17 cellular contexts compared by ENCODE assay signal in genomic region chr10:110553905-110554304, GRCh38. TPM values are rescaled to one million over a fixed set of nuclear protein-coding genes. Genes with fewer than 3 reads are reported as not detected.
DNase-seq lines count a peak whose midpoint lies in the region; ATAC-seq and TF ChIP-seq lines count a peak whose summit lies in the region.
"Had no signal": no experiment of that assay in that cellular context is flagged by ENCODE, and none has a peak within 500 bp of the region (broad histone marks: within the 10 kb centered on the region; RNA-seq: fewer than 3 reads in every experiment).

No MANE protein-coding gene starts in this region.

- no peak overlapping the region for H3K14ac ChIP-seq in neuronal stem cell (ENCODE audit: low read length)

- no peak overlapping the region for H3K4ac ChIP-seq in neuronal stem cell (ENCODE audit: low read length)

- no peak overlapping the region for H4K8ac ChIP-seq in neuronal stem cell (ENCODE audit: low read depth, low read length)

- peak; percentile 78 for ATAC-seq in WTC11

- H2BK5ac ChIP-seq in neuronal stem cell (ENCODE audit: low read length) = no peak overlapping the region

- no peak overlapping the region for H3K4me3 ChIP-seq in H7 (ENCODE audit: insufficient read depth, low read depth, low read length)
- H3K4me3 ChIP-seq in iPS-20b (ENCODE audit: low read length) = no peak overlapping the region; the same call in 1 of the 2 replicates
- H3K4me3 ChIP-seq in neuronal stem cell (ENCODE audit: low read length in 2 of 2) = no peak overlapping the region
- H3K4me3 ChIP-seq: BLaER1 had no signal

- no peaks in the 10 kb centered on the region for H3K36me3 ChIP-seq in H7 (replicated peaks; ENCODE audit: control insufficient read depth, insufficient read depth, low read length)
- no peaks in the 10 kb centered on the region for H3K36me3 ChIP-seq in iPS-20b (ENCODE audit: insufficient read depth, low read depth, low read length)
- no peaks in the 10 kb centered on the region for H3K36me3 ChIP-seq in neuronal stem cell (replicated peaks in 1 of 2; ENCODE audit: control insufficient read depth in 2 of 2, insufficient read depth in 2 of 2, low read length in 2 of 2)
- H3K36me3 ChIP-seq: BLaER1 had no signal

- H3K4me1 Mint-ChIP-seq in WTC11 = peaks cover 28% of the 10 kb centered on the region

- no peaks in the 10 kb centered on the region for H3K79me1 ChIP-seq in neuronal stem cell (ENCODE audit: low read depth, low read length)

- H3K27me3 ChIP-seq in H7 (ENCODE audit: control insufficient read depth, insufficient read depth, low read length) (no peaks in the 10 kb centered on the region), iPS-20b (ENCODE audit: insufficient read depth, low read length) (no peaks in the 10 kb centered on the region), neuronal stem cell (ENCODE audit: control insufficient read depth in 3 of 3, insufficient read depth in 3 of 3, low read depth in 1 of 3, low read length in 3 of 3) (peaks cover 0 to 16% (median 0%) of the 10 kb centered on the region in 3 experiments)
- H3K27me3 ChIP-seq: BLaER1 had no signal

- no peak overlapping the region for H2BK15ac ChIP-seq in neuronal stem cell (ENCODE audit: low read length)

- H3K18ac ChIP-seq in neuronal stem cell (ENCODE audit: low read length) = no peak overlapping the region

- no peak for TF ChIP-seq CTCF in WTC11 (IDR thresholded peaks at IDR 0.05)

- WGBS in neuronal stem cell (ENCODE audit: extremely low coverage in 2 of 2, insufficient read length in 2 of 2, insufficient replicate concordance in 1 of 2), 2 donors = no CpG with 5 or more reads among the region's 2 CpGs

- H3K27ac ChIP-seq in iPS-20b (ENCODE audit: low read length) (no peak overlapping the region), neuronal stem cell (replicated peaks; ENCODE audit: low read length) (no peak overlapping the region)
- H3K27ac ChIP-seq: BLaER1, KMS-11, RWPE1 had no signal

- no peak overlapping the region for H3K4me2 ChIP-seq in neuronal stem cell (ENCODE audit: insufficient read depth, low read length, poor library complexity, severe bottlenecking)
- H3K4me2 ChIP-seq: BLaER1, KMS-11 had no signal

- peak; percentile 30 for DNase-seq in H7
- no peak for DNase-seq in WTC11 (ENCODE audit: low spot score)
- no peak for DNase-seq in neuronal stem cell (ENCODE audit: low spot score)
- no peak for DNase-seq in retina
- DNase-seq in activated CD4-positive, CD25-positive, alpha-beta regulatory T cell (lab: John Stamatoyannopoulos, UW) = no peak
- no peak for DNase-seq in NCI-H226
- DNase-seq in activated naive CD4-positive, alpha-beta T cell treated with Interleukin-2 at 50 U/mL for 16 hours = no peak
- DNase-seq: CD8-positive, alpha-beta memory T cell; EL; HCEC 1CT; NCI-H1092 treated with DMSO at 0.1 percent for 48 hours; NCI-H1694 treated with DMSO at 0.1 percent for 48 hours; NCI-H69 had no signal

- H3K23ac ChIP-seq in neuronal stem cell (ENCODE audit: low read depth, low read length, poor library complexity) = no peak overlapping the region

- H2AFZ ChIP-seq in neuronal stem cell (ENCODE audit: low read length) = peak overlapping the region; percentile 76

- no peak overlapping the region for H4K91ac ChIP-seq in neuronal stem cell (ENCODE audit: low read depth, low read length, poor library complexity)

- no peak overlapping the region for H2BK12ac ChIP-seq in neuronal stem cell (ENCODE audit: low read length)

- no peaks in the 10 kb centered on the region for H3K36me3 Mint-ChIP-seq in WTC11
- H3K36me3 Mint-ChIP-seq: CD8-positive, alpha-beta memory T cell had no signal

- H3K9me3 ChIP-seq in iPS-20b (ENCODE audit: insufficient read depth, low read depth, low read length) (no peaks in the 10 kb centered on the region), neuronal stem cell (replicated peaks in 1 of 2; ENCODE audit: control insufficient read depth in 2 of 2, insufficient read depth in 1 of 2, low read depth in 1 of 2, low read length in 2 of 2) (no peaks in the 10 kb centered on the region)
- H3K9me3 ChIP-seq: BLaER1 had no signal

- peak overlapping the region; percentile 50 for H3K27ac Mint-ChIP-seq in WTC11

- H2BK120ac ChIP-seq in neuronal stem cell (ENCODE audit: low read depth, low read length) = no peak overlapping the region

- H3K9me3 Mint-ChIP-seq in WTC11 = peaks cover 9% of the 10 kb centered on the region
- H3K9me3 Mint-ChIP-seq: CD8-positive, alpha-beta memory T cell had no signal

- CTCF ChIA-PET in WTC11 (lab: Charles Lee) = no interaction called here

- POLR2A ChIA-PET in WTC11 (lab: Charles Lee) = no interaction called here

- H3K4me1 ChIP-seq in iPS-20b (ENCODE audit: insufficient read depth, low read length) (peaks cover 18% of the 10 kb centered on the region; the same call in 1 of the 2 replicates), neuronal stem cell (ENCODE audit: control insufficient read depth in 2 of 2, insufficient read depth in 1 of 2, low read depth in 1 of 2, low read length in 2 of 2) (no peaks in the 10 kb centered on the region)
- H3K4me1 ChIP-seq: BLaER1 had no signal

- H3K9ac ChIP-seq in iPS-20b (ENCODE audit: low read depth, low read length) (peak overlapping the region; percentile 26; the same call in 1 of the 2 replicates), neuronal stem cell (ENCODE audit: low read depth, low read length, poor library complexity) (no peak overlapping the region)
- H3K9ac ChIP-seq: BLaER1, KMS-11 had no signal

- no peaks in the 10 kb centered on the region for H3K27me3 Mint-ChIP-seq in WTC11 (ENCODE audit: low read depth)

- no peak overlapping the region for H2AK5ac ChIP-seq in neuronal stem cell (ENCODE audit: low read depth, low read length)

- H3K4me3 Mint-ChIP-seq in WTC11 = no peak overlapping the region
- H3K4me3 Mint-ChIP-seq: CD8-positive, alpha-beta memory T cell had no signal

TF ChIP-seq in WTC11, 78 proteins besides CTCF, POLR2A, EP300 and RAD21:
- TF ChIP-seq ATF3 (CRISPR knock-in tag; conservative IDR thresholded peaks at IDR 0.05) (no peak), NFATC4 (CRISPR knock-in tag; IDR thresholded peaks at IDR 0.05) (no peak), ZNF423 (CRISPR knock-in tag; IDR thresholded peaks at IDR 0.05) (peak; percentile 58; the same call in 1 of the 2 replicates), TEAD1 (CRISPR knock-in tag; IDR thresholded peaks at IDR 0.05) (peak; percentile 47; the same call in 1 of the 2 replicates), ZNF281 (CRISPR knock-in tag; IDR thresholded peaks at IDR 0.05) (no peak)

RNA-seq across cellular contexts. Expression of gene SMC3, which starts 13.6 kb away (rescaled TPM):
- total RNA-seq in H7 (2014; rRNA removed; shearing (Covaris generic)) = 33.1 and 57.6 TPM in 2 replicates
- total RNA-seq in WTC11 (2021) = 63.5 to 71.0 TPM (median 65.4 TPM) in 3 replicates
- 85.0 TPM for polyA plus RNA-seq in neuronal stem cell (2013, experiment 1 of 2)
- polyA plus RNA-seq in neuronal stem cell (2013, experiment 2 of 2) = 86.3 TPM

RNA-seq across cellular contexts. Expression of gene DUSP5, which starts 56.2 kb away (rescaled TPM):
- total RNA-seq in H7 (2014; rRNA removed; shearing (Covaris generic)) = 24.9 and 25.1 TPM in 2 replicates
- 31.4 to 55.1 TPM (median 33.1 TPM) in 3 replicates for total RNA-seq in WTC11 (2021)
- 1.4 TPM for polyA plus RNA-seq in neuronal stem cell (2013, experiment 1 of 2)
- polyA plus RNA-seq in neuronal stem cell (2013, experiment 2 of 2) = 1.6 TPM
